In genomic region chr19:56838680-56838929, GRCh38 we compare ENCODE assay signal across 14 cellular contexts. TPM values are rescaled to one million over a fixed set of nuclear protein-coding genes. Genes with fewer than 3 reads are reported as not detected.
DNase-seq lines count a peak whose midpoint lies in the region; ATAC-seq, FAIRE-seq and TF ChIP-seq lines count a peak whose summit lies in the region.
"Had no signal": no experiment of that assay in that cellular context is flagged by ENCODE, and none has a peak within 500 bp of the region (broad histone marks: within the 10 kb centered on the region; RNA-seq: fewer than 3 reads in every experiment).

No MANE protein-coding gene starts in this region.

- WGBS in prostate gland, result 41% methylated on average over 11 of the region's 15 CpGs
- WGBS in aorta, 2 donors, result 51 to 53% methylated on average over 14 to 15 of the region's 15 CpGs

- peaks cover 0 to 5% of the 10 kb centered on the region in 2 donors for H3K4me1 ChIP-seq in right atrium auricular region
- no peaks in the 10 kb centered on the region for H3K4me1 ChIP-seq in prostate gland (replicated peaks)
- no peaks in the 10 kb centered on the region for H3K4me1 ChIP-seq in aorta (ENCODE audit: control insufficient read depth in 1 of 2, insufficient read depth in 2 of 2, low read length in 2 of 2)

- H3K27me3 ChIP-seq in right atrium auricular region (no peaks in the 10 kb centered on the region), prostate gland (replicated peaks; ENCODE audit: insufficient read depth) (no peaks in the 10 kb centered on the region), aorta (ENCODE audit: control insufficient read depth in 1 of 2, insufficient read depth in 2 of 2, low read length in 1 of 2) (no peaks in the 10 kb centered on the region), MG63 (no peaks in the 10 kb centered on the region)

- no peaks in the 10 kb centered on the region for H3K9me3 ChIP-seq in right atrium auricular region
- H3K9me3 ChIP-seq in prostate gland, result no peaks in the 10 kb centered on the region
- no peaks in the 10 kb centered on the region for H3K9me3 ChIP-seq in aorta (ENCODE audit: control insufficient read depth, low read length)
- peaks cover 6% of the 10 kb centered on the region; the same call in 1 of the 2 replicates for H3K9me3 ChIP-seq in MG63

- H3K27ac ChIP-seq in right atrium auricular region (peak overlapping the region; percentile 92 to 96), prostate gland (peak overlapping the region; percentile 83 to 90), aorta (ENCODE audit: low read depth in 1 of 2, low read length in 2 of 2) (peak overlapping the region; percentile 25 to 81)

- peak overlapping the region; percentile 49 to 57 for H3K4me3 ChIP-seq in right atrium auricular region
- H3K4me3 ChIP-seq in fibroblast of villous mesenchyme (ENCODE audit: low read depth, low read length), result peak overlapping the region; percentile 51
- peak overlapping the region; percentile 23 to 39 for H3K4me3 ChIP-seq in prostate gland
- peak overlapping the region in 1 of 2 donors; percentile 4 for H3K4me3 ChIP-seq in aorta (ENCODE audit: low read length in 2 of 2)
- no peak overlapping the region for H3K4me3 ChIP-seq in MG63
- H3K4me3 ChIP-seq: K562 had no signal

- no peaks in the 10 kb centered on the region for H3K36me3 ChIP-seq in right atrium auricular region
- H3K36me3 ChIP-seq in prostate gland, result no peaks in the 10 kb centered on the region
- H3K36me3 ChIP-seq in aorta (ENCODE audit: control insufficient read depth in 1 of 2, insufficient read depth in 2 of 2, low read length in 1 of 2), result no peaks in the 10 kb centered on the region
- H3K36me3 ChIP-seq in MG63, result no peaks in the 10 kb centered on the region

- TF ChIP-seq CTCF in right atrium auricular region (IDR thresholded peaks at IDR 0.05) (no peak), fibroblast of villous mesenchyme (IDR thresholded peaks at IDR 0.05; ENCODE audit: insufficient read depth, low read depth, low read length) (no peak), prostate gland (IDR thresholded peaks at IDR 0.05) (no peak)

- TF ChIP-seq POLR2A in prostate gland (IDR thresholded peaks at IDR 0.05), result no peak

- ATAC-seq in left ventricle myocardium superior (no peak), aorta (ENCODE audit: low FRiP score) (no peak)
- ATAC-seq: K562 had no signal

- no peak for FAIRE-seq in frontal cortex (lab: Jason Lieb, UNC)
- FAIRE-seq: H1, K562 had no signal

- DNase-seq in right atrium auricular region (ENCODE audit: low spot score), result no peak
- no peak for DNase-seq in left ventricle myocardium superior
- DNase-seq in fibroblast of villous mesenchyme (ENCODE audit: low read depth), result no peak
- DNase-seq in prostate gland (ENCODE audit: low spot score), result no peak
- DNase-seq in aorta, result no peak
- DNase-seq in MG63, result no peak
- DNase-seq in SW 1271 (lab: John Stamatoyannopoulos, UW), result no peak
- no peak for DNase-seq in frontal cortex (ENCODE audit: low spot score in 2 of 2)
- DNase-seq: activated CD4-positive, alpha-beta T cell treated with anti-CD3 and anti-CD28 coated beads, Interleukin-2, amount 50 U/mL, for 1 hour; amniotic stem cell; SIG-M5 had no signal

- intact Hi-C loops in left ventricle myocardium superior (cut with micrococcal nuclease) (no loop called here), prostate gland (cut with DNase I) (no loop called here), aorta (cut with DNase I) (no loop called here)

RNA-seq across cellular contexts. Expression of gene PEG3, which starts 1.9 kb away (rescaled TPM):
- total RNA-seq in right atrium auricular region (1 to 10 TPM; 4.8 to 8.3 TPM), left ventricle myocardium superior (7.5 TPM), fibroblast of villous mesenchyme (0.32 and 0.43 TPM in 2 replicates), prostate gland (100 to 1,000 TPM in 1 of 2 donors, 1 to 10 TPM in 1; 6.1 to 101 TPM), aorta (10 to 100 TPM; 10.3 to 11.6 TPM), frontal cortex (49.7 TPM)
- polyA plus RNA-seq in aorta, result 1 to 10 TPM; 2.3 to 3.5 TPM
- not detected in 2 replicates for total RNA-seq in MG63 (2014; rRNA removed; shearing (Covaris generic); ENCODE audit: low replicate concordance)
- total RNA-seq: H1 had no signal
- polyA plus RNA-seq: H1 had no signal

RNA-seq across cellular contexts. Expression of gene ZIM2, which starts 1.9 kb away (rescaled TPM):
- total RNA-seq in right atrium auricular region (not detected), left ventricle myocardium superior (not detected), fibroblast of villous mesenchyme (not detected in 2 replicates), prostate gland (1 to 10 TPM in 1 of 2 donors, under 1 TPM in 1; 0.64 to 5.2 TPM), aorta (under 1 TPM; 0.32 to 0.39 TPM), frontal cortex (4.5 TPM)
- polyA plus RNA-seq in aorta, result not detected
- not detected in 2 replicates for total RNA-seq in MG63 (2014; rRNA removed; shearing (Covaris generic); ENCODE audit: low replicate concordance)
- total RNA-seq: G401, H1, K562 had no signal
- polyA plus RNA-seq: H1, K562 had no signal
